ENCODE assay signal across 8 cellular contexts in genomic region chr2:129936334-129936934, GRCh38. TPM values are rescaled to one million over a fixed set of nuclear protein-coding genes. Genes with fewer than 3 reads are reported as not detected.
A peak's percentile ranks its signal among the peaks of the same experiment; 100 is the strongest.
DNase-seq lines count a peak whose midpoint lies in the region; ATAC-seq and TF ChIP-seq lines count a peak whose summit lies in the region.

No MANE protein-coding gene starts in this region.

- H3K4me1 Mint-ChIP-seq in activated T-helper 1 cell treated with anti-CD3 and anti-CD28 coated beads, Interleukin-12 subunit alpha, Interleukin-12 subunit beta, Interleukin-2, Interleukin-4 antibody, amounts not matched to agents 30 ng/mL and 10 ng/mL and 1 ng/mL, durations not matched to agents 14 hours and 24 hours and 36 hours (ENCODE audit: low read depth), result no peaks in the 10 kb centered on the region

- TF ChIP-seq CTCF in HL-60 (IDR thresholded peaks at IDR 0.05; ENCODE audit: insufficient read depth, low read length), result no peak

- no peak overlapping the region for H3K4me3 Mint-ChIP-seq in activated T-helper 1 cell treated with anti-CD3 and anti-CD28 coated beads, Interleukin-12 subunit alpha, Interleukin-12 subunit beta, Interleukin-2, Interleukin-4 antibody, amounts not matched to agents 30 ng/mL and 10 ng/mL and 1 ng/mL, durations not matched to agents 14 hours and 24 hours and 36 hours

- no peak for ATAC-seq in sciatic nerve

- no peak overlapping the region for H3K27ac ChIP-seq in HL-60 (replicated peaks)

- H3K4me3 ChIP-seq in HL-60 (replicated peaks; ENCODE audit: insufficient read depth, low read length), result no peak overlapping the region

- H3K27me3 Mint-ChIP-seq in activated T-helper 1 cell treated with anti-CD3 and anti-CD28 coated beads, Interleukin-12 subunit alpha, Interleukin-12 subunit beta, Interleukin-2, Interleukin-4 antibody, amounts not matched to agents 30 ng/mL and 10 ng/mL and 1 ng/mL, durations not matched to agents 14 hours and 24 hours and 36 hours (ENCODE audit: insufficient read depth), result peaks cover 26% of the 10 kb centered on the region

- no peaks in the 10 kb centered on the region for H3K36me3 Mint-ChIP-seq in activated T-helper 1 cell treated with anti-CD3 and anti-CD28 coated beads, Interleukin-12 subunit alpha, Interleukin-12 subunit beta, Interleukin-2, Interleukin-4 antibody, amounts not matched to agents 30 ng/mL and 10 ng/mL and 1 ng/mL, durations not matched to agents 14 hours and 24 hours and 36 hours (ENCODE audit: low read depth)

- intact Hi-C loops in activated T-helper 1 cell treated with anti-CD3 and anti-CD28 coated beads, Interleukin-12 subunit alpha, Interleukin-12 subunit beta, Interleukin-2, Interleukin-4 antibody, amounts not matched to agents 30 ng/mL and 10 ng/mL and 1 ng/mL, durations not matched to agents 14 hours and 24 hours and 36 hours (cut with micrococcal nuclease), result no loop called here
- intact Hi-C loops in sciatic nerve (cut with DNase I), result no loop called here

- H3K27ac Mint-ChIP-seq in activated T-helper 1 cell treated with anti-CD3 and anti-CD28 coated beads, Interleukin-12 subunit alpha, Interleukin-12 subunit beta, Interleukin-2, Interleukin-4 antibody, amounts not matched to agents 30 ng/mL and 10 ng/mL and 1 ng/mL, durations not matched to agents 14 hours and 24 hours and 36 hours, result no peak overlapping the region

- peaks cover 9% of the 10 kb centered on the region for H3K27me3 ChIP-seq in HL-60 (ENCODE audit: insufficient read depth, poor library complexity, severe bottlenecking)

- peak; percentile 41 for DNase-seq in activated T-cell treated with anti-CD3 and anti-CD28 coated beads, Interleukin-2, amount 50 U/mL, for 1 hour
- no peak for DNase-seq in activated T-cell treated with anti-CD3 and anti-CD28 coated beads for 4 hours
- peak; percentile 1 to 48 for DNase-seq in HL-60 (ENCODE audit: low read depth in 1 of 2, low spot score in 1 of 2)
- peak; percentile 50 for DNase-seq in activated T-helper 1 cell treated with anti-CD3 and anti-CD28 coated beads, Interleukin-12 subunit alpha, Interleukin-12 subunit beta, Interleukin-2, Interleukin-4 antibody, amounts not matched to agents 30 ng/mL and 10 ng/mL and 1 ng/mL, durations not matched to agents 14 hours and 24 hours and 36 hours (ENCODE audit: low spot score)
- DNase-seq in retina, result peak; percentile 38
- no peak for DNase-seq in sciatic nerve (ENCODE audit: low spot score)
- no peak for DNase-seq in DMS53 (lab: John Stamatoyannopoulos, UW)
- no peak for DNase-seq in NCI-H446 treated with DMSO at 0.1 percent for 48 hours (lab: John Stamatoyannopoulos, UW)

- no peaks in the 10 kb centered on the region for H3K9me3 Mint-ChIP-seq in activated T-helper 1 cell treated with anti-CD3 and anti-CD28 coated beads, Interleukin-12 subunit alpha, Interleukin-12 subunit beta, Interleukin-2, Interleukin-4 antibody, amounts not matched to agents 30 ng/mL and 10 ng/mL and 1 ng/mL, durations not matched to agents 14 hours and 24 hours and 36 hours

RNA-seq across cellular contexts. Expression of gene RAB6C, which starts 43.0 kb away (rescaled TPM):
- 0.07 TPM in 1 of 2 replicates, not detected in the other for total RNA-seq in activated T-helper 1 cell treated with anti-CD3 and anti-CD28 coated beads, Interleukin-12 subunit alpha, Interleukin-12 subunit beta, Interleukin-2, Interleukin-4 antibody, amounts not matched to agents 30 ng/mL and 10 ng/mL and 1 ng/mL, durations not matched to agents 14 hours and 24 hours and 36 hours
- 0.13 TPM for total RNA-seq in sciatic nerve

Comparison
In these comparisons a context has a peak if more than half of its experiments do, and no peak if none do; other contexts are left out.
1. DNase-seq: peak in activated T-cell treated with anti-CD3 and anti-CD28 coated beads, Interleukin-2, amount 50 U/mL, for 1 hour (single experiment), HL-60 (2 of 2), activated T-helper 1 cell treated with anti-CD3 and anti-CD28 coated beads, Interleukin-12 subunit alpha, Interleukin-12 subunit beta, Interleukin-2, Interleukin-4 antibody, amounts not matched to agents 30 ng/mL and 10 ng/mL and 1 ng/mL, durations not matched to agents 14 hours and 24 hours and 36 hours (single experiment) and retina (single experiment); none in activated T-cell treated with anti-CD3 and anti-CD28 coated beads for 4 hours (single experiment), sciatic nerve (single experiment), DMS53 (single experiment) and NCI-H446 treated with DMSO at 0.1 percent for 48 hours (single experiment).